8 cellular contexts compared by ENCODE assay signal in genomic region chr16:72787519-72788268, GRCh38.
DNase-seq lines count a peak whose midpoint lies in the region; ATAC-seq and TF ChIP-seq lines count a peak whose summit lies in the region.

No MANE protein-coding gene starts in this region.

- no peaks in the 10 kb centered on the region for H3K27me3 ChIP-seq in stomach smooth muscle (ENCODE audit: control insufficient read depth in 1 of 2, insufficient read depth in 2 of 2, low read length in 2 of 2)

- no peak for TF ChIP-seq CTCF in GM12875 (IDR thresholded peaks at IDR 0.05; ENCODE audit: borderline replicate concordance, insufficient read depth, low read depth, low read length)
- no peak for TF ChIP-seq CTCF in fibroblast of villous mesenchyme (IDR thresholded peaks at IDR 0.05; ENCODE audit: insufficient read depth, low read depth, low read length)

- H3K36me3 ChIP-seq in stomach smooth muscle (ENCODE audit: control insufficient read depth in 2 of 2, insufficient read depth in 2 of 2, low read length in 2 of 2) = peaks cover 14 to 15% of the 10 kb centered on the region in 2 donors

- H3K4me3 ChIP-seq in GM12875 (ENCODE audit: low read depth, low read length) (peak overlapping the region; percentile 19), fibroblast of villous mesenchyme (ENCODE audit: low read depth, low read length) (peak overlapping the region; percentile 62), stomach smooth muscle (ENCODE audit: low read length in 2 of 2) (peak overlapping the region; percentile 71 to 80)

- H3K4me1 ChIP-seq in stomach smooth muscle (ENCODE audit: control insufficient read depth, insufficient read depth, low read length) = peaks cover 28% of the 10 kb centered on the region

- H3K27ac ChIP-seq in stomach smooth muscle (ENCODE audit: low read length) = peak overlapping the region; percentile 55

- DNase-seq in NCI-H226 (peak; percentile 24), fibroblast of villous mesenchyme (ENCODE audit: low read depth) (peak; percentile 86), non-pigmented ciliary epithelial cell (ENCODE audit: low read depth) (peak; percentile 60), NCI-H748 (lab: John Stamatoyannopoulos, UW; ENCODE audit: unreplicated experiment) (no peak)
- peak; percentile 24 to 41 for DNase-seq in activated T-helper 1 cell treated with anti-CD3 and anti-CD28 coated beads, Interleukin-2, amount 50 U/mL, for 16 hours (ENCODE audit: low read depth in 1 of 2, low spot score in 1 of 2)

- H3K9ac ChIP-seq in stomach smooth muscle (ENCODE audit: low read length in 2 of 2) = peak overlapping the region; percentile 48 to 51

- ATAC-seq in HG02763 (IDR thresholded peaks at IDR 0.05; ENCODE audit: unreplicated experiment) = peak; percentile 86

- H3K9me3 ChIP-seq in stomach smooth muscle (ENCODE audit: control insufficient read depth in 2 of 2, low read length in 2 of 2) = peaks cover 0 to 3% of the 10 kb centered on the region in 2 donors

Comparison
In these comparisons a context has a peak if more than half of its experiments do, and no peak if none do; other contexts are left out.
1. H3K4me3 ChIP-seq: peak in every context shown above with its lines; median percentile 76 in stomach smooth muscle; 62 in fibroblast of villous mesenchyme; 19 in GM12875.